Comparison of ENCODE assay signal across 1 cellular context in the genomic region with DNA sequence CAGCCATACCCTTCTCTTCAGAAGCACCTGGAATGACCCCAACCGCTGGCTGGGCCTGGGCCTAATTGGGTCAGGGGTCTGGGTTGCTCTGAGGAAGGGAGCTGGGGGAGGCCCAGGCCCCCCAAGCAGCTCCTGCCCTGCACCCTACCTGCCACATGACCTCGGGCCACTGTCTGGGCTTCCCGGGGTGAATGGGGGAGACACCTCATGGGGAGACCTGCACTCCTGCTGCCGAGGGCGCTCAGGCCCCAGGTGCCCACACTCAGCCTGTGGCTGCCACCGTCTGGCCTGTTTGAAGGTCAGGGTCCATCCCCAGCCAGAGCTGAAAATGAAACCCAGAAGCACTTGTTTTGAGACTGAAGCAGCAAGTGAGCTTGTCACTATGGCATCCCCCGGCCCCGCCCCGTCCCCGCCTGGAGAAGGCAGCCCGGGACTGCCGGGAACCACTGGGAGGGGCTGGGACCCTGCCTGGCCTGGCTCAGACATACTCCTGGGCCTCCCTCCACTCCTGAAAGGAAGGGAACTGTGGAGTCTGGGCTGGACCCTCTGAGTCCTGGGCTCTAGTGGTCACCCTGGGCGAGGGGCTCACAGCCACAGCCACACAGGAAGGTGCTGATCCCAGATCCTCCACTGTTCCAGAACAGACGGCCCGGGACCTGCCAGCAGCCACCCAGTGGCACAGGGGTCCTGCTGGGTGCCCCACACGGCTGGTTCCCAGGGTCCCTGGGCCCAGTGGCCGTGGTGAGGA.
TF ChIP-seq lines count a peak whose summit lies in the region.

No MANE protein-coding gene starts in this region.

TF ChIP-seq in HepG2, 621 proteins besides CTCF, POLR2A, EP300 and RAD21 (continued from another document):
- TF ChIP-seq ZHX2 (IDR thresholded peaks at IDR 0.05; ENCODE audit: low read depth) (no peak), ZHX2 (CRISPR knock-in tag; IDR thresholded peaks at IDR 0.05; ENCODE audit: borderline replicate concordance) (no peak), GFI1 (CRISPR knock-in tag; IDR thresholded peaks at IDR 0.05; ENCODE audit: borderline replicate concordance) (no peak; the same call in 1 of the 2 replicates), ZNF879 (CRISPR knock-in tag; IDR thresholded peaks at IDR 0.05) (no peak), SP5 (CRISPR knock-in tag; IDR thresholded peaks at IDR 0.05; ENCODE audit: borderline replicate concordance, low read depth) (peak; percentile 88), KDM2A (CRISPR knock-in tag; IDR thresholded peaks at IDR 0.05; ENCODE audit: borderline replicate concordance, low read depth) (peak; percentile 78), TGIF2 (CRISPR knock-in tag; IDR thresholded peaks at IDR 0.05) (no peak), SKI (IDR thresholded peaks at IDR 0.05; ENCODE audit: partially characterized antibody) (peak; percentile 52), TARDBP (CRISPR knock-in tag; IDR thresholded peaks at IDR 0.05) (peak; percentile 52; the same call in 1 of the 2 replicates), ZSCAN25 (CRISPR knock-in tag; IDR thresholded peaks at IDR 0.05) (peak; percentile 54; the same call in 1 of the 2 replicates), ZNF644 (CRISPR knock-in tag; IDR thresholded peaks at IDR 0.05; ENCODE audit: low read depth) (no peak), ZNF160 (CRISPR knock-in tag; IDR thresholded peaks at IDR 0.05) (0 out of 2 replicates have a peak, but pooled peaks have one; percentile 59), TFE3 (CRISPR knock-in tag; IDR thresholded peaks at IDR 0.05) (no peak)
- TF ChIP-seq, protein P1, sequence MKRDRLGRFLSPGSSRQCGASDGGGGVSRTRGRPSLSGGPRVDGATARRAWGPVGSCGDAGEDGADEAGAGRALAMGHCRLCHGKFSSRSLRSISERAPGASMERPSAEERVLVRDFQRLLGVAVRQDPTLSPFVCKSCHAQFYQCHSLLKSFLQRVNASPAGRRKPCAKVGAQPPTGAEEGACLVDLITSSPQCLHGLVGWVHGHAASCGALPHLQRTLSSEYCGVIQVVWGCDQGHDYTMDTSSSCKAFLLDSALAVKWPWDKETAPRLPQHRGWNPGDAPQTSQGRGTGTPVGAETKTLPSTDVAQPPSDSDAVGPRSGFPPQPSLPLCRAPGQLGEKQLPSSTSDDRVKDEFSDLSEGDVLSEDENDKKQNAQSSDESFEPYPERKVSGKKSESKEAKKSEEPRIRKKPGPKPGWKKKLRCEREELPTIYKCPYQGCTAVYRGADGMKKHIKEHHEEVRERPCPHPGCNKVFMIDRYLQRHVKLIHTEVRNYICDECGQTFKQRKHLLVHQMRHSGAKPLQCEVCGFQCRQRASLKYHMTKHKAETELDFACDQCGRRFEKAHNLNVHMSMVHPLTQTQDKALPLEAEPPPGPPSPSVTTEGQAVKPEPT (CRISPR knock-in tag; IDR thresholded peaks at IDR 0.05; ENCODE audit: low read depth), result 0 out of 2 replicates have a peak, but pooled peaks have one; percentile 20
TF ChIP-seq in HepG2: peak in this region for 154.
